ENCODE assay signal across 16 cellular contexts in the genomic region with DNA sequence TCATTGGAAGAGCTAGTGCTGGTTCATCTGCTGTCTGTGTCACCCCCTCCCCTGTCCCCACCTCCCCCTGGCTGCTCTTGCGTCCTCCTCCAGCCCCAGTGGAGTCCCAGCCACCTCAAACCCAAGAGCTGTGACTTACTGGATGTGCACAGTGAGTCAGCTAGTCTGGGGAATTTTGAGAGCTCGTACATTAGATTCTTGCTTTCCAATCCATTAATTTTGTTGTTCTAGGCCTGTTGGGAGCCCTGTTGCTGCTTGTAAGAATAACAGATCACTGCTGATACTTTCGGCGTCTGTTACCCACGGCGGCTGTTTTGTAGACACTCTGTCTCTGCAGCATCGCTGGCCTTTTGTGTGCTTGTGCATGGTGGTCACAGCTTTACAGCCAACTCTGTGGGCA.
"Had no signal": no experiment of that assay in that cellular context is flagged by ENCODE, and none has a peak within 500 bp of the region (broad histone marks: within the 10 kb centered on the region; RNA-seq: fewer than 3 reads in every experiment).

No MANE protein-coding gene starts in this region.

- H3K36me3 Mint-ChIP-seq: activated naive CD8-positive, alpha-beta T cell treated with anti-CD3 and anti-CD28 coated beads, Interleukin-2, amount 10 ng/mL, durations not matched to agents 7 days and 5 days; naive thymus-derived CD8-positive, alpha-beta T cell had no signal

- H3K4me3 ChIP-seq: left ventricle myocardium inferior, right lobe of liver, smooth muscle cell, testis had no signal

- H3K4me2 ChIP-seq: smooth muscle cell had no signal

- H3K27ac ChIP-seq: left ventricle myocardium inferior, right lobe of liver, testis had no signal

- H3K9me3 Mint-ChIP-seq: activated naive CD8-positive, alpha-beta T cell treated with anti-CD3 and anti-CD28 coated beads, Interleukin-2, amount 10 ng/mL, durations not matched to agents 7 days and 5 days; dendritic cell treated with granulocyte-macrophage colony-stimulating factor and Interleukin-4, amounts not matched to agents 40 ng/mL and 50 ng/mL, for 4 days; effector memory CD8-positive, alpha-beta T cell; naive thymus-derived CD8-positive, alpha-beta T cell; stimulated activated naive CD8-positive, alpha-beta T cell treated with anti-CD3 and anti-CD28 coated beads, Interleukin-15, amount 100 ng/mL, for 72 hours had no signal

- H3K27me3 ChIP-seq: right lobe of liver, testis had no signal

- H3K4me1 Mint-ChIP-seq: activated naive CD8-positive, alpha-beta T cell treated with anti-CD3 and anti-CD28 coated beads, Interleukin-2, amount 10 ng/mL, durations not matched to agents 7 days and 5 days; naive thymus-derived CD8-positive, alpha-beta T cell; stimulated activated naive CD8-positive, alpha-beta T cell treated with anti-CD3 and anti-CD28 coated beads, Interleukin-15, amount 100 ng/mL, for 72 hours had no signal

- DNase-seq: activated CD4-positive, alpha-beta T cell treated with anti-CD3 and anti-CD28 coated beads, Interleukin-2, amount 50 U/mL, for 1 hour; activated naive CD4-positive, alpha-beta T cell; activated naive CD8-positive, alpha-beta T cell treated with anti-CD3 and anti-CD28 coated beads, Interleukin-2, amount 10 ng/mL, durations not matched to agents 7 days and 5 days; cerebellar nuclear complex; effector memory CD8-positive, alpha-beta T cell; foreskin melanocyte; left ventricle myocardium inferior; naive thymus-derived CD8-positive, alpha-beta T cell; right lobe of liver; stimulated activated naive CD8-positive, alpha-beta T cell treated with anti-CD3 and anti-CD28 coated beads, Interleukin-15, amount 100 ng/mL, for 72 hours; T-helper 9 cell; testis had no signal

- H3K9me3 ChIP-seq: left ventricle myocardium inferior, right lobe of liver, testis had no signal

- ATAC-seq: activated CD4-positive, CD25-positive, alpha-beta regulatory T cell treated with anti-CD3 and anti-CD28 coated beads, Interleukin-2, amount 50 U/mL, for 24 hours; effector memory CD8-positive, alpha-beta T cell; naive thymus-derived CD8-positive, alpha-beta T cell; right lobe of liver; stimulated activated naive CD8-positive, alpha-beta T cell treated with anti-CD3 and anti-CD28 coated beads, Interleukin-15, amount 100 ng/mL, for 72 hours had no signal

- H3K36me3 ChIP-seq: left ventricle myocardium inferior, right lobe of liver had no signal

- H3K27ac Mint-ChIP-seq: activated naive CD8-positive, alpha-beta T cell treated with anti-CD3 and anti-CD28 coated beads, Interleukin-2, amount 10 ng/mL, durations not matched to agents 7 days and 5 days; dendritic cell treated with granulocyte-macrophage colony-stimulating factor and Interleukin-4, amounts not matched to agents 40 ng/mL and 50 ng/mL, for 4 days; effector memory CD8-positive, alpha-beta T cell; naive thymus-derived CD8-positive, alpha-beta T cell; progenitor cell of endocrine pancreas; stimulated activated naive CD8-positive, alpha-beta T cell treated with anti-CD3 and anti-CD28 coated beads, Interleukin-15, amount 100 ng/mL, for 72 hours had no signal

- H3K4me3 Mint-ChIP-seq: activated naive CD8-positive, alpha-beta T cell treated with anti-CD3 and anti-CD28 coated beads, Interleukin-2, amount 10 ng/mL, durations not matched to agents 7 days and 5 days; dendritic cell treated with granulocyte-macrophage colony-stimulating factor and Interleukin-4, amounts not matched to agents 40 ng/mL and 50 ng/mL, for 4 days; effector memory CD8-positive, alpha-beta T cell; naive thymus-derived CD8-positive, alpha-beta T cell; stimulated activated naive CD8-positive, alpha-beta T cell treated with anti-CD3 and anti-CD28 coated beads, Interleukin-15, amount 100 ng/mL, for 72 hours had no signal

- H3K27me3 Mint-ChIP-seq: activated naive CD8-positive, alpha-beta T cell treated with anti-CD3 and anti-CD28 coated beads, Interleukin-2, amount 10 ng/mL, durations not matched to agents 7 days and 5 days; dendritic cell treated with granulocyte-macrophage colony-stimulating factor and Interleukin-4, amounts not matched to agents 40 ng/mL and 50 ng/mL, for 4 days; stimulated activated naive CD8-positive, alpha-beta T cell treated with anti-CD3 and anti-CD28 coated beads, Interleukin-15, amount 100 ng/mL, for 72 hours had no signal

- H3K4me1 ChIP-seq: left ventricle myocardium inferior, right lobe of liver, testis had no signal
